8 cellular contexts compared by ENCODE assay signal in the genomic region with DNA sequence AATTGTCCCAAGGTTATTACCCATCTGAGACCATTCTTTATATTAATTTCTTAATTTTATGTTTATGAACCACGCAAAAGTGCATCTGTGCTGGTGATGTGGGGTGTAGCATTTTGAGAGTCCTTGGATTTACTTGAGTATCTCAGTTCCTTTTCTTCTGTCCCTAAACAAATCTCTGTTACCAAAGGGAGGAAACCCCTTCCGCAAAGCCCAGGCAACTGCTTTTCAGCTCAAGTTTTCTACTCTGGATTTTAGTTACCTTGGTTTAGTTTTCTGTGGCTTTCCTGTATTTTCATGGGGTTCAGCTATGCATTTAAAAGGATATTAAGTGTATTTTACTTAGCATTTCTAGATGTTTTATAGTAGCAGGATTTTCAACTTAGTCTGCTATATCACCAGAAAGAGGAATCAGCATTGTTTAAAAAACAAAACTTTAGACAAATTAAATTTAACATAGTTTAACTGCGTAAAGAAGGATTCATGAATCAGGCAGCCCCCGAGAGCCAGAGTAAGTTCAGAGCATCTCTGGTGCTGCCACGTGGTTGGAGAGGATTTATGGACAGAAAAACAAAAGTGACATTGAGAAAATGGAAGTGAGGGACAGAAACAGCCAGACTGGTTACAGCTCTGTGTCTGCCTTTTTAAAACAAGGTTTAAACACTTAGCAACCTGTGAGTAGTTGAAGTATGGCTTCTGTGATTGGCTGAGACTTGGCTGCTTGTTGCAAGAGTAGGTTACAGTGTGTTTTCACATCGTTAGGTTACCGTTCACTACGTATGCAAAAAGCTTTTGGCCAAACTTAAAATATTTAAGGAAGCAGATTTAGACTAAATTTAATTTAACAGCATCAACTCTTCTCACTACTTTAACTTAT. TPM values are rescaled to one million over a fixed set of nuclear protein-coding genes. Genes with fewer than 3 reads are reported as not detected.
DNase-seq lines count a peak whose midpoint lies in the region; ATAC-seq and TF ChIP-seq lines count a peak whose summit lies in the region.

No MANE protein-coding gene starts in this region.

- H3K4me3 ChIP-seq in OCI-LY1 (ENCODE audit: low read depth, low read length, poor library complexity, severe bottlenecking) = peak overlapping the region; percentile 25

- TF ChIP-seq CTCF in OCI-LY1 (IDR thresholded peaks at IDR 0.05; ENCODE audit: low read length) = no peak

- H3K4me1 ChIP-seq in OCI-LY1 (ENCODE audit: insufficient read depth, low read length, severe bottlenecking) = peaks cover 76% of the 10 kb centered on the region

- ATAC-seq in GM18909 (IDR thresholded peaks at IDR 0.05; ENCODE audit: poor library complexity, unreplicated experiment) = peak; percentile 74
- ATAC-seq in HG03095 (IDR thresholded peaks at IDR 0.05; ENCODE audit: unreplicated experiment) = peak; percentile 57

- H3K4me2 ChIP-seq in OCI-LY1 (ENCODE audit: low read length) = peak overlapping the region; percentile 49

- H2AFZ ChIP-seq in OCI-LY1 (ENCODE audit: low read length) = peak overlapping the region; percentile 43; the same call in 1 of the 2 replicates

- in situ Hi-C loops in Caki2 (cut with HindIII; ENCODE audit: low pct_unique_long_range_greater_than_20kb, low sequenced_read_pairs) = no loop called here

- H3K9me3 ChIP-seq in OCI-LY1 (ENCODE audit: low read length) = 0 out of 2 replicates have a peak, but pooled peaks cover 9% of the 10 kb centered on the region

- no peaks in the 10 kb centered on the region for H3K27me3 ChIP-seq in OCI-LY1 (ENCODE audit: insufficient read depth, low read length)

- H4K20me1 ChIP-seq in OCI-LY1 (ENCODE audit: insufficient read depth, low read length) = no peaks in the 10 kb centered on the region

- H3K9me2 ChIP-seq in OCI-LY1 (ENCODE audit: low read depth, low read length) = no peaks in the 10 kb centered on the region

- no peaks in the 10 kb centered on the region; the same call in 1 of the 2 replicates for H3K36me3 ChIP-seq in OCI-LY1 (ENCODE audit: insufficient read depth, low read length)

- peak overlapping the region; percentile 53 for H3K9ac ChIP-seq in OCI-LY1 (ENCODE audit: low read length)

- peaks cover 11% of the 10 kb centered on the region for H3F3A ChIP-seq in OCI-LY1 (ENCODE audit: insufficient read depth, low read length)

- peak; percentile 72 for DNase-seq in Caki2 (ENCODE audit: low read depth)
- DNase-seq in fibroblast of gingiva (ENCODE audit: low read depth) = peak; percentile 67
- DNase-seq in GM19238 (ENCODE audit: insufficient read length, low spot score) = no peak
- DNase-seq in GM03348 (ENCODE audit: low spot score) = no peak
- DNase-seq in NCI-H2107 treated with DMSO at 0.1 percent for 48 hours (lab: John Stamatoyannopoulos, UW; ENCODE audit: unreplicated experiment) = no peak

- H3K27ac ChIP-seq in OCI-LY1 (ENCODE audit: low read depth, low read length, poor library complexity, severe bottlenecking) = peak overlapping the region; percentile 98

- H3K79me2 ChIP-seq in OCI-LY1 (ENCODE audit: insufficient read depth, low read length) = no peaks in the 10 kb centered on the region

RNA-seq across cellular contexts. Expression of gene ADM, which starts 9.6 kb away (rescaled TPM):
- total RNA-seq in Caki2 (2014; rRNA removed; shearing (Covaris generic); ENCODE audit: low replicate concordance) = 95.5 and 101 TPM in 2 replicates

RNA-seq across cellular contexts. Expression of gene SBF2, which starts 20.4 kb away (rescaled TPM):
- total RNA-seq in Caki2 (2014; rRNA removed; shearing (Covaris generic); ENCODE audit: low replicate concordance) = 7.5 and 10.1 TPM in 2 replicates

Comparison
In these comparisons a context has a peak if more than half of its experiments do, and no peak if none do; other contexts are left out.
1. DNase-seq: peak in Caki2 (single experiment) and fibroblast of gingiva (single experiment); none in GM19238 (single experiment), GM03348 (single experiment) and NCI-H2107 treated with DMSO at 0.1 percent for 48 hours (single experiment).